1 cellular context compared by ENCODE assay signal in genomic region chr15:33964665-33965040, GRCh38.
TF ChIP-seq lines count a peak whose summit lies in the region.

No MANE protein-coding gene starts in this region.

TF ChIP-seq in IMR-90, 13 proteins besides CTCF, POLR2A, EP300 and RAD21:
- TF ChIP-seq CEBPB (IDR thresholded peaks at IDR 0.05; ENCODE audit: low read depth, low read length): no peak
- no peak for TF ChIP-seq RCOR1 (IDR thresholded peaks at IDR 0.05; ENCODE audit: insufficient replicate concordance, low read length)
